In genomic region chr19:55032170-55032569, GRCh38 we compare ENCODE assay signal across 1 cellular context.
TF ChIP-seq lines count a peak whose summit lies in the region.

No MANE protein-coding gene starts in this region.

TF ChIP-seq in H1, 55 proteins besides CTCF, POLR2A, EP300 and RAD21:
- TF ChIP-seq CBX5 (IDR thresholded peaks at IDR 0.05; ENCODE audit: low read depth, low read length) = no peak
- no peak for TF ChIP-seq ZNF274 (IDR thresholded peaks at IDR 0.05; ENCODE audit: borderline replicate concordance, extremely low read depth, low read length)
- no peak for TF ChIP-seq FOSL1 (IDR thresholded peaks at IDR 0.05; ENCODE audit: insufficient read depth, low read depth, low read length)
- no peak for TF ChIP-seq EZH2 (IDR thresholded peaks at IDR 0.05; ENCODE audit: low read depth, low read length, severe bottlenecking)
- no peak for TF ChIP-seq CREB1 (IDR thresholded peaks at IDR 0.05)
- TF ChIP-seq KDM4A (IDR thresholded peaks at IDR 0.05; ENCODE audit: low read depth, low read length, severe bottlenecking) = no peak
- no peak for TF ChIP-seq SRF (IDR thresholded peaks at IDR 0.05; ENCODE audit: low read depth, low read length)
